20 cellular contexts compared by ENCODE assay signal in the genomic region with DNA sequence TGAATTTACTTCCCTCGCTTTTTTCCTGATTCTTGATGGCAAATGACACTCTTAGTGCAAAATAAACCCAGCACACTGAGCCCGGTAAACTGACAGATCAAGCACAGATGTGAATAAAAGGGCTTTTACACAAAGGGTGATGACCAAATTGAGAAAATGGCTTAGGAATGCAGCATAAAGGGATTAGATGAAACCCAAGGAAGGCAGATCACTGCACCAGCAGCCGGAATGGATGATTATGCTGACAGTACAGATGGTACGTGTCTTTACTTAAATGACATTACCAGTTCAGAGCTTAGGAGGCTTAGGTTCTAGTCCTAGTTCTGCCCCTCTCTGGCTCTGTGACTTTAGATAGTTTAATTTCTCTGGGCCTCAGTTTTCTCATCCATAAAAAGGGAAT. TPM values are rescaled to one million over a fixed set of nuclear protein-coding genes. Genes with fewer than 3 reads are reported as not detected.
DNase-seq lines count a peak whose midpoint lies in the region; ATAC-seq and TF ChIP-seq lines count a peak whose summit lies in the region.
"Had no signal": no experiment of that assay in that cellular context is flagged by ENCODE, and none has a peak within 500 bp of the region (broad histone marks: within the 10 kb centered on the region; RNA-seq: fewer than 3 reads in every experiment).

No MANE protein-coding gene starts in this region.

- no peaks in the 10 kb centered on the region for H3K27me3 Mint-ChIP-seq in MCF 10A (ENCODE audit: insufficient read depth, unreplicated experiment)
- peaks cover 2% of the 10 kb centered on the region for H3K27me3 Mint-ChIP-seq in glutamatergic neuron (ENCODE audit: unreplicated experiment)
- H3K27me3 Mint-ChIP-seq in type B pancreatic cell, result peaks cover 7% of the 10 kb centered on the region

- intact Hi-C loops in MCF 10A (cut with micrococcal nuclease) (no loop called here), head of caudate nucleus (cut with DNase I) (no loop called here)

- peak overlapping the region; percentile 75 for H3K27ac Mint-ChIP-seq in MCF 10A (ENCODE audit: low read depth, unreplicated experiment)
- peak overlapping the region; percentile 84 for H3K27ac Mint-ChIP-seq in glutamatergic neuron (ENCODE audit: unreplicated experiment)
- H3K27ac Mint-ChIP-seq in type B pancreatic cell, result peak overlapping the region; percentile 68
- H3K27ac Mint-ChIP-seq: mesothelial cell of epicardium, WTC11 had no signal

- CTCF ChIA-PET in MCF 10A (lab: Yijun Ruan, JAX), result interaction anchor here (0.6 to 26.0 kb wide), 8 partner anchors 15 to 63 kb away, joined by 3 to 474 read pairs (median 163); no protein-coding TSS in a partner anchor

- DNase-seq in NCI-H524 (lab: John Stamatoyannopoulos, UW) (peak; percentile 63 to 90), MCF 10A (ENCODE audit: unreplicated experiment) (no peak), glutamatergic neuron (no peak), type B pancreatic cell (ENCODE audit: extremely low spot score, unreplicated experiment) (no peak), head of caudate nucleus (no peak), cerebellum (ENCODE audit: low spot score) (no peak)
- DNase-seq: activated CD4-positive, alpha-beta T cell treated with anti-CD3 and anti-CD28 coated beads, Interleukin-2, amount 50 U/mL, for 4 hours; activated CD8-positive, alpha-beta memory T cell treated with anti-CD3 and anti-CD28 coated beads, Interleukin-2, amount 50 U/mL, for 48 hours; activated effector memory CD4-positive, alpha-beta T cell treated with Interleukin-2 at 50 U/mL for 16 hours; BE2C; dermis blood vessel endothelial cell; NCI-H1694; NCI-H2171 treated with DMSO at 0.1 percent for 48 hours; spleen; stomach had no signal

- no peaks in the 10 kb centered on the region for H3K36me3 Mint-ChIP-seq in MCF 10A (ENCODE audit: insufficient read depth, unreplicated experiment)
- H3K36me3 Mint-ChIP-seq in glutamatergic neuron (ENCODE audit: unreplicated experiment), result no peaks in the 10 kb centered on the region
- H3K36me3 Mint-ChIP-seq in type B pancreatic cell, result no peaks in the 10 kb centered on the region
- H3K36me3 Mint-ChIP-seq: mesothelial cell of epicardium, WTC11 had no signal

- TF ChIP-seq CTCF in MCF 10A (IDR thresholded peaks at IDR 0.05; ENCODE audit: unreplicated experiment), result no peak
- TF ChIP-seq CTCF in glutamatergic neuron (IDR thresholded peaks at IDR 0.05; ENCODE audit: partially characterized antibody, unreplicated experiment), result no peak
- no peak for TF ChIP-seq CTCF in type B pancreatic cell (conservative IDR thresholded peaks at IDR 0.05)

- ATAC-seq in GM18909 (IDR thresholded peaks at IDR 0.05; ENCODE audit: poor library complexity, unreplicated experiment), result no peak
- no peak for ATAC-seq in HG02973 (IDR thresholded peaks at IDR 0.05; ENCODE audit: unreplicated experiment)
- ATAC-seq: WTC11 had no signal

- POLR2A ChIA-PET in MCF 10A (lab: Yijun Ruan, JAX), result interaction anchor here (0.7 to 46.7 kb wide), 17 partner anchors 4 to 473 kb away, joined by 3 to 3819 read pairs (median 5); a partner anchor contains a TSS

- H3K4me3 Mint-ChIP-seq in MCF 10A (ENCODE audit: unreplicated experiment), result no peak overlapping the region
- H3K4me3 Mint-ChIP-seq in glutamatergic neuron (ENCODE audit: unreplicated experiment), result peak overlapping the region; percentile 27
- no peak overlapping the region for H3K4me3 Mint-ChIP-seq in type B pancreatic cell
- H3K4me3 Mint-ChIP-seq: mesothelial cell of epicardium, WTC11 had no signal

- TSS peak; percentile 62 for BruUV-seq in MCF 10A (replicated peaks; lab: Mats Ljungman, UMichigan)

- no peaks in the 10 kb centered on the region for H3K9me3 Mint-ChIP-seq in MCF 10A (ENCODE audit: unreplicated experiment)
- H3K9me3 Mint-ChIP-seq in glutamatergic neuron (ENCODE audit: unreplicated experiment), result peaks cover 2% of the 10 kb centered on the region
- H3K9me3 Mint-ChIP-seq in type B pancreatic cell, result no peaks in the 10 kb centered on the region
- H3K9me3 Mint-ChIP-seq: mesothelial cell of epicardium, WTC11 had no signal

- H3K4me1 Mint-ChIP-seq in MCF 10A (ENCODE audit: insufficient read depth, unreplicated experiment) (peaks cover 49% of the 10 kb centered on the region), glutamatergic neuron (ENCODE audit: low read depth, unreplicated experiment) (peaks cover 4% of the 10 kb centered on the region), type B pancreatic cell (ENCODE audit: unreplicated experiment) (peaks cover 16% of the 10 kb centered on the region)
- H3K4me1 Mint-ChIP-seq: WTC11 had no signal

RNA-seq across cellular contexts. Expression of a gene that starts 12.0 kb away (rescaled TPM):
- total RNA-seq in MCF 10A (2022), result 0.30 and 0.32 TPM in 2 replicates
- total RNA-seq in glutamatergic neuron (ENCODE audit: unreplicated experiment), result not detected
- total RNA-seq in type B pancreatic cell (ENCODE audit: low replicate concordance), result 7.6 and 30.7 TPM in 2 replicates
- total RNA-seq in cerebellum, result 0.45 TPM
- total RNA-seq: spleen; T-helper 2 cell treated with Interferon-gamma antibody and Interleukin-4, amounts not matched to agents 100 ng/mL and 5 ng/mL, for 36 hours had no signal

Comparison
In these comparisons a context has a peak if more than half of its experiments do, and no peak if none do; other contexts are left out.
1. DNase-seq: peak in NCI-H524 (2 of 2); none in MCF 10A (single experiment), glutamatergic neuron (single experiment), type B pancreatic cell (single experiment), head of caudate nucleus (0 of 42) and cerebellum (single experiment).
2. Peak in every context shown above with its lines, with median percentiles within 50 percentile points of each other: H3K27ac Mint-ChIP-seq.